In the genomic region with DNA sequence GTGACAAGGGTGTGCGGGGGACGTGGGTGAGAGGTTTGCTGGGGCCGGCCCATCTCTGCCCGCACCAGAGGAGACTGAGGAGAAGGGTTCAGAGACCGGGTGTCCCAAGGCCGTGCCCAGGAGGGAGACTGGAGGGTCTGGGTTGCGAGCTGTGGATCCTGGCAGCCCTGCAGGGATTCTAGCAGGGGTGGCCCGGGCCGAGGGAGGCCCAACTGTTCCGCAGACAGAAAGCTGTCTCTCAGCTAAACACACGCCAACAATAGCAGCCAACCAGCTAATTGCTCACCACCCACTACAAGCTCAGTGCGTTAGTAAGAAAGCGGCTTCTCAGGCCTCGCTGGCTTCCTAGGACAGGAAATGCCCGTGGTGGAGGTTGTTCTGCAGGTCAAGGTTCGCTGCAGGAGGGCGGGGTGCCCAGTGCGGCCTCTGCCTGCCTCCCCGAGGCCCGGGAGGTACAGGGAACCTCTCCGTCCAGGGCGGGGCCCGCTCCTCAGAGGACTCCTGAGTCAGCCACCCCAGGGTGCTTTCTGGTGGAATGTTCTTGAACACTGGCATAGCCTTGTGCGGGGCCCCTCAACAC, we compare ENCODE assay signal across 20 cellular contexts.
A peak's percentile ranks its signal among the peaks of the same experiment; 100 is the strongest.
DNase-seq lines count a peak whose midpoint lies in the region; ATAC-seq and TF ChIP-seq lines count a peak whose summit lies in the region.
"Had no signal": no experiment of that assay in that cellular context is flagged by ENCODE, and none has a peak within 500 bp of the region (broad histone marks: within the 10 kb centered on the region; RNA-seq: fewer than 3 reads in every experiment).

No MANE protein-coding gene starts in this region.

- TF ChIP-seq POLR2A in gastroesophageal sphincter (IDR thresholded peaks at IDR 0.05) (no peak), esophagus muscularis mucosa (IDR thresholded peaks at IDR 0.05; ENCODE audit: low read depth) (no peak)

- TF ChIP-seq EP300 in gastroesophageal sphincter (IDR thresholded peaks at IDR 0.05) (no peak), esophagus muscularis mucosa (IDR thresholded peaks at IDR 0.05) (no peak)

- 100% methylated on average over 1 of the region's 24 CpGs; no CpG with 5 or more reads in 1 of the 2 donors for WGBS in gastroesophageal sphincter (ENCODE audit: low coverage in 1 of 2), 2 donors
- WGBS in esophagus muscularis mucosa = 94% methylated on average over 11 of the region's 24 CpGs

- H3K4me3 ChIP-seq in gastroesophageal sphincter = no peak overlapping the region
- no peak overlapping the region for H3K4me3 ChIP-seq in esophagus muscularis mucosa
- H3K4me3 ChIP-seq: K562, lower lobe of right lung, uterus had no signal

- H3K27me3 ChIP-seq in gastroesophageal sphincter = peaks cover 30% of the 10 kb centered on the region
- peaks cover 0 to 24% (median 0%) of the 10 kb centered on the region in 4 donors for H3K27me3 ChIP-seq in esophagus muscularis mucosa
- H3K27me3 ChIP-seq: foreskin keratinocyte, uterus had no signal

- TF ChIP-seq CTCF in gastroesophageal sphincter (IDR thresholded peaks at IDR 0.05) (no peak), esophagus muscularis mucosa (IDR thresholded peaks at IDR 0.05) (no peak), HFFc6 (IDR thresholded peaks at IDR 0.05) (no peak)

- H3K27me3 Mint-ChIP-seq in stimulated activated memory B cell treated with anti-CD40 and anti-IgM and Interleukin-4, amounts not matched to agents 10 μg/mL and 1 μg/mL and 100 μg/mL, for 72 hours = no peaks in the 10 kb centered on the region
- no peaks in the 10 kb centered on the region for H3K27me3 Mint-ChIP-seq in HFFc6 (ENCODE audit: insufficient read depth)
- H3K27me3 Mint-ChIP-seq: activated naive CD8-positive, alpha-beta T cell treated with anti-CD3 and anti-CD28 coated beads, Interleukin-2, amount 50 U/mL, for 24 hours; CD4-positive, alpha-beta T cell had no signal

- no peak overlapping the region for H3K4me3 Mint-ChIP-seq in stimulated activated memory B cell treated with anti-CD40 and anti-IgM and Interleukin-4, amounts not matched to agents 10 μg/mL and 1 μg/mL and 100 μg/mL, for 72 hours
- no peak overlapping the region for H3K4me3 Mint-ChIP-seq in HFFc6
- H3K4me3 Mint-ChIP-seq: activated CD8-positive, alpha-beta T cell treated with anti-CD3 and anti-CD28 coated beads for 36 hours; activated naive CD8-positive, alpha-beta T cell treated with anti-CD3 and anti-CD28 coated beads, Interleukin-2, amount 50 U/mL, for 24 hours; CD4-positive, alpha-beta T cell had no signal

- DNase-seq in HT-29 (ENCODE audit: low spot score) = peak; percentile 77
- DNase-seq in esophagus muscularis mucosa (ENCODE audit: extremely low spot score) = no peak
- no peak for DNase-seq in HFFc6
- no peak for DNase-seq in hippocampal formation (lab: John Stamatoyannopoulos, UW)
- DNase-seq: activated CD8-positive, alpha-beta T cell treated with anti-CD3 and anti-CD28 coated beads for 36 hours; activated gamma-delta T cell; activated naive CD8-positive, alpha-beta T cell treated with anti-CD3 and anti-CD28 coated beads, Interleukin-2, amount 50 U/mL, for 24 hours; activated T-cell treated with anti-CD3 and anti-CD28 coated beads for 4 hours; CD4-positive, alpha-beta T cell; DMS 273 treated with DMSO at 0.1 percent for 48 hours; foreskin keratinocyte; lower lobe of right lung; NCI-H1694; Right ventricle myocardium superior; stimulated activated CD4-positive, alpha-beta T cell treated with anti-CD3 and anti-CD28 coated beads, Interleukin-12 subunit alpha, Interleukin-12 subunit beta, amount 100 ng/mL, for 4 hours; uterus had no signal

- H3K36me3 Mint-ChIP-seq in stimulated activated memory B cell treated with anti-CD40 and anti-IgM and Interleukin-4, amounts not matched to agents 10 μg/mL and 1 μg/mL and 100 μg/mL, for 72 hours = no peaks in the 10 kb centered on the region
- no peaks in the 10 kb centered on the region; the same call in 1 of the 2 replicates for H3K36me3 Mint-ChIP-seq in HFFc6 (ENCODE audit: low read depth)

- H3K4me1 Mint-ChIP-seq in stimulated activated memory B cell treated with anti-CD40 and anti-IgM and Interleukin-4, amounts not matched to agents 10 μg/mL and 1 μg/mL and 100 μg/mL, for 72 hours = no peaks in the 10 kb centered on the region
- no peaks in the 10 kb centered on the region for H3K4me1 Mint-ChIP-seq in HFFc6 (ENCODE audit: low read depth)
- H3K4me1 Mint-ChIP-seq: activated naive CD8-positive, alpha-beta T cell treated with anti-CD3 and anti-CD28 coated beads, Interleukin-2, amount 50 U/mL, for 24 hours had no signal

- peaks cover 2% of the 10 kb centered on the region for H3K9me3 Mint-ChIP-seq in stimulated activated memory B cell treated with anti-CD40 and anti-IgM and Interleukin-4, amounts not matched to agents 10 μg/mL and 1 μg/mL and 100 μg/mL, for 72 hours
- H3K9me3 Mint-ChIP-seq in HFFc6 = peaks cover 39% of the 10 kb centered on the region
- H3K9me3 Mint-ChIP-seq: activated CD8-positive, alpha-beta T cell treated with anti-CD3 and anti-CD28 coated beads for 36 hours; activated naive CD8-positive, alpha-beta T cell treated with anti-CD3 and anti-CD28 coated beads, Interleukin-2, amount 50 U/mL, for 24 hours; CD4-positive, alpha-beta T cell had no signal

- no peaks in the 10 kb centered on the region for H3K4me1 ChIP-seq in gastroesophageal sphincter
- H3K4me1 ChIP-seq in esophagus muscularis mucosa = no peaks in the 10 kb centered on the region
- H3K4me1 ChIP-seq: foreskin keratinocyte, lower lobe of right lung, uterus had no signal

- H3K36me3 ChIP-seq in gastroesophageal sphincter = no peaks in the 10 kb centered on the region
- no peaks in the 10 kb centered on the region for H3K36me3 ChIP-seq in esophagus muscularis mucosa
- H3K36me3 ChIP-seq: lower lobe of right lung, uterus had no signal

- ATAC-seq in gastroesophageal sphincter = peak; percentile 13
- ATAC-seq in stimulated activated memory B cell treated with anti-CD40 and anti-IgM and Interleukin-4, amounts not matched to agents 10 μg/mL and 1 μg/mL and 100 μg/mL, for 72 hours = peak; percentile 35
- ATAC-seq: activated CD8-positive, alpha-beta T cell treated with anti-CD3 and anti-CD28 coated beads for 36 hours; activated naive CD8-positive, alpha-beta T cell treated with anti-CD3 and anti-CD28 coated beads, Interleukin-2, amount 50 U/mL, for 24 hours; foreskin keratinocyte; K562 had no signal

- no peaks in the 10 kb centered on the region for H3K9me3 ChIP-seq in gastroesophageal sphincter
- no peaks in the 10 kb centered on the region for H3K9me3 ChIP-seq in esophagus muscularis mucosa
- H3K9me3 ChIP-seq: lower lobe of right lung, uterus had no signal

- intact Hi-C loops in esophagus muscularis mucosa (cut with DNase I) = no loop called here

- no peak overlapping the region for H3K27ac Mint-ChIP-seq in stimulated activated memory B cell treated with anti-CD40 and anti-IgM and Interleukin-4, amounts not matched to agents 10 μg/mL and 1 μg/mL and 100 μg/mL, for 72 hours
- no peak overlapping the region for H3K27ac Mint-ChIP-seq in HFFc6
- H3K27ac Mint-ChIP-seq: activated CD8-positive, alpha-beta T cell treated with anti-CD3 and anti-CD28 coated beads for 36 hours; activated naive CD8-positive, alpha-beta T cell treated with anti-CD3 and anti-CD28 coated beads, Interleukin-2, amount 50 U/mL, for 24 hours; CD4-positive, alpha-beta T cell had no signal

- peak overlapping the region; percentile 72 for H3K27ac ChIP-seq in angular gyrus (ENCODE audit: low read depth, low read length)
- H3K27ac ChIP-seq in gastroesophageal sphincter = no peak overlapping the region
- H3K27ac ChIP-seq in esophagus muscularis mucosa (replicated peaks in 1 of 4) = no peak overlapping the region
- H3K27ac ChIP-seq: foreskin keratinocyte, lower lobe of right lung, uterus had no signal
